8 cellular contexts compared by ENCODE assay signal in the genomic region with DNA sequence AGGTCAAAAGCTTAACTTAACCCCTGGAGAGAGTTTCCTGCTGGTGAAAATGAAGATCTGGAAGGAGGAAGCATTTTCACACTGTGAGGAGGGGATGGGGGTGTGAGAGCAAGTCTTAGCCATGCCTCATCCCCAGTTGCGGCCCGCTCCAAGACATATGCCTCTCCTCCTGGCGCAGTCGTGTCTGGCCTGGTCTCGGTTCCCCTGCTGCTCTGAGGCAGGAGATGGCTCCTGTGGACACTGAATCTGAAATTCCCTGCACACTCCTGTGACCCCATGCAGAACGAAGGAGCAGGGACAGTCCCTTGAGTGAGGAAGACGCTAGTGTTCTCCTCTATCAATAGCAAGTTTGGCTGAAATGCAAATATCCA. TPM values are rescaled to one million over a fixed set of nuclear protein-coding genes. Genes with fewer than 3 reads are reported as not detected.
A peak's percentile ranks its signal among the peaks of the same experiment; 100 is the strongest.
DNase-seq lines count a peak whose midpoint lies in the region; ATAC-seq and TF ChIP-seq lines count a peak whose summit lies in the region.

No MANE protein-coding gene starts in this region.

- TF ChIP-seq EP300 in tibial nerve (IDR thresholded peaks at IDR 0.05): no peak

- H3K4me3 ChIP-seq in astrocyte of the spinal cord (ENCODE audit: low read depth, low read length): peak overlapping the region; percentile 79
- H3K4me3 ChIP-seq in liver (ENCODE audit: low read depth in 1 of 3, low read length in 3 of 3): peak overlapping the region; percentile 69 to 86 (median 80)
- H3K4me3 ChIP-seq in tibial nerve: peak overlapping the region; percentile 50 to 76 (median 68)

- H3K36me3 Mint-ChIP-seq in activated T-cell treated with anti-CD3 and anti-CD28 coated beads, Interleukin-2, amount 50 U/mL, for 4 hours (ENCODE audit: insufficient read depth): no peaks in the 10 kb centered on the region

- in situ Hi-C loops in astrocyte of the spinal cord (cut with HindIII; ENCODE audit: low sequenced_read_pairs): no loop called here

- DNase-seq in activated T-cell treated with anti-CD3 and anti-CD28 coated beads, Interleukin-2, amount 50 U/mL, for 4 hours: no peak
- no peak for DNase-seq in activated T-cell treated with anti-CD3 and anti-CD28 coated beads, Interleukin-2, amount 50 U/mL, for 1 hour
- no peak for DNase-seq in astrocyte of the spinal cord (ENCODE audit: low read depth, low spot score)
- no peak for DNase-seq in tibial nerve (ENCODE audit: low spot score in 2 of 2)
- no peak for DNase-seq in H4 (ENCODE audit: low spot score)
- DNase-seq in NCI-H2029 treated with DMSO at 0.1 percent for 48 hours (lab: John Stamatoyannopoulos, UW): no peak

- H3K27ac ChIP-seq in liver (ENCODE audit: low read depth in 1 of 2, low read length in 2 of 2): peak overlapping the region in 1 of 2 donors; percentile 84
- peak overlapping the region in 3 of 4 donors; percentile 65 to 91 (median 83) for H3K27ac ChIP-seq in tibial nerve

- WGBS in liver: 41% methylated on average over 7 of the region's 7 CpGs
- WGBS in tibial nerve, 2 donors: 10 to 19% methylated on average over 7 of the region's 7 CpGs

- no peaks in the 10 kb centered on the region for H3K27me3 Mint-ChIP-seq in activated T-cell treated with anti-CD3 and anti-CD28 coated beads, Interleukin-2, amount 50 U/mL, for 4 hours (ENCODE audit: low read depth)

- H3K4me3 Mint-ChIP-seq in activated T-cell treated with anti-CD3 and anti-CD28 coated beads, Interleukin-2, amount 50 U/mL, for 4 hours: peak overlapping the region; percentile 86

- no peak for TF ChIP-seq POLR2A in tibial nerve (IDR thresholded peaks at IDR 0.05)

- peaks cover 4% of the 10 kb centered on the region for H3K9me3 Mint-ChIP-seq in activated T-cell treated with anti-CD3 and anti-CD28 coated beads, Interleukin-2, amount 50 U/mL, for 4 hours

- H3K4me1 ChIP-seq in liver (ENCODE audit: control insufficient read depth in 4 of 4, insufficient read depth in 4 of 4, low read length in 3 of 4): peaks cover 2 to 16% (median 6%) of the 10 kb centered on the region in 4 donors
- peaks cover 0 to 19% (median 5%) of the 10 kb centered on the region in 4 donors for H3K4me1 ChIP-seq in tibial nerve

- peaks cover 24% of the 10 kb centered on the region for H3K4me1 Mint-ChIP-seq in activated T-cell treated with anti-CD3 and anti-CD28 coated beads, Interleukin-2, amount 50 U/mL, for 4 hours (ENCODE audit: low read depth)

- H3K36me3 ChIP-seq in liver (ENCODE audit: control insufficient read depth in 4 of 4, insufficient read depth in 3 of 4, low read depth in 1 of 4, low read length in 3 of 4) (no peaks in the 10 kb centered on the region), tibial nerve (no peaks in the 10 kb centered on the region)

- no peak for TF ChIP-seq CTCF in astrocyte of the spinal cord (IDR thresholded peaks at IDR 0.05; ENCODE audit: low read depth, low read length)
- TF ChIP-seq CTCF in liver (IDR thresholded peaks at IDR 0.05; ENCODE audit: low read depth, low read length, missing input control): no peak
- no peak for TF ChIP-seq CTCF in tibial nerve (IDR thresholded peaks at IDR 0.05)

- TF ChIP-seq RAD21 in liver (IDR thresholded peaks at IDR 0.05): no peak

- peak in 1 of 2 donors; percentile 10 for ATAC-seq in activated T-cell treated with anti-CD3 and anti-CD28 coated beads, Interleukin-2, amount 50 U/mL, for 4 hours
- no peak for ATAC-seq in HG02884 (IDR thresholded peaks at IDR 0.05; ENCODE audit: unreplicated experiment)

- H3K27me3 ChIP-seq in liver (ENCODE audit: control insufficient read depth in 4 of 4, insufficient read depth in 4 of 4, low read length in 3 of 4) (no peaks in the 10 kb centered on the region), tibial nerve (no peaks in the 10 kb centered on the region)

- H3K9ac ChIP-seq in liver (ENCODE audit: low read depth in 1 of 2, low read length in 2 of 2): no peak overlapping the region

- H3K9me3 ChIP-seq in liver (ENCODE audit: control insufficient read depth in 4 of 4, low read length in 3 of 4) (peaks cover 0 to 1% (median 0%) of the 10 kb centered on the region in 4 donors), tibial nerve (no peaks in the 10 kb centered on the region)

TF ChIP-seq in liver, 16 proteins besides CTCF, POLR2A, EP300 and RAD21:
- TF ChIP-seq SP1 (IDR thresholded peaks at IDR 0.05) (no peak), FOXA2 (IDR thresholded peaks at IDR 0.05) (no peak), ZBTB33 (IDR thresholded peaks at IDR 0.05) (no peak), FOXA1 (IDR thresholded peaks at IDR 0.05) (no peak)

RNA-seq across cellular contexts. Expression of gene ZNF69, which starts 0.3 kb away (rescaled TPM):
- total RNA-seq in activated T-cell treated with anti-CD3 and anti-CD28 coated beads, Interleukin-2, amount 50 U/mL, for 4 hours: 1 to 10 TPM in 2 of 3 donors, under 1 TPM in 1; 0.78 to 1.2 (median 1.1) TPM
- 10 to 100 TPM; 11.8 to 12.0 TPM for total RNA-seq in liver
- 1 to 10 TPM; 2.5 to 5.9 TPM for polyA plus RNA-seq in liver
- total RNA-seq in tibial nerve: 10 to 100 TPM in 1 of 4 donors, 1 to 10 TPM in 3; 9.8 to 10.2 (median 9.9) TPM
- 4.1 and 5.0 TPM in 2 replicates for total RNA-seq in H4 (2014; rRNA removed; shearing (Covaris generic))

RNA-seq across cellular contexts. Expression of gene ZNF700, which starts 37.7 kb away (rescaled TPM):
- total RNA-seq in activated T-cell treated with anti-CD3 and anti-CD28 coated beads, Interleukin-2, amount 50 U/mL, for 4 hours: 1 to 10 TPM; 6.3 to 6.4 (median 6.4) TPM
- total RNA-seq in liver (10 to 100 TPM in 1 of 2 donors, 1 to 10 TPM in 1; 8.9 to 13.7 TPM), tibial nerve (10 to 100 TPM; 14.9 to 18.6 (median 17.7) TPM)
- 1 to 10 TPM; 3.1 to 4.5 TPM for polyA plus RNA-seq in liver
- 6.3 and 9.2 TPM in 2 replicates for total RNA-seq in H4 (2014; rRNA removed; shearing (Covaris generic))

RNA-seq across cellular contexts. Expression of gene ZNF439, which starts 38.7 kb away (rescaled TPM):
- 1 to 10 TPM; 1.9 to 3.3 (median 2.9) TPM for total RNA-seq in activated T-cell treated with anti-CD3 and anti-CD28 coated beads, Interleukin-2, amount 50 U/mL, for 4 hours
- total RNA-seq in liver: 1 to 10 TPM; 2.0 to 2.4 TPM
- under 1 TPM; 0.33 to 0.61 TPM for polyA plus RNA-seq in liver
- 10 to 100 TPM in 3 of 4 donors, 1 to 10 TPM in 1; 9.8 to 21.8 (median 14.1) TPM for total RNA-seq in tibial nerve
- total RNA-seq in H4 (2014; rRNA removed; shearing (Covaris generic)): 0.47 and 0.56 TPM in 2 replicates
